In the genomic region with DNA sequence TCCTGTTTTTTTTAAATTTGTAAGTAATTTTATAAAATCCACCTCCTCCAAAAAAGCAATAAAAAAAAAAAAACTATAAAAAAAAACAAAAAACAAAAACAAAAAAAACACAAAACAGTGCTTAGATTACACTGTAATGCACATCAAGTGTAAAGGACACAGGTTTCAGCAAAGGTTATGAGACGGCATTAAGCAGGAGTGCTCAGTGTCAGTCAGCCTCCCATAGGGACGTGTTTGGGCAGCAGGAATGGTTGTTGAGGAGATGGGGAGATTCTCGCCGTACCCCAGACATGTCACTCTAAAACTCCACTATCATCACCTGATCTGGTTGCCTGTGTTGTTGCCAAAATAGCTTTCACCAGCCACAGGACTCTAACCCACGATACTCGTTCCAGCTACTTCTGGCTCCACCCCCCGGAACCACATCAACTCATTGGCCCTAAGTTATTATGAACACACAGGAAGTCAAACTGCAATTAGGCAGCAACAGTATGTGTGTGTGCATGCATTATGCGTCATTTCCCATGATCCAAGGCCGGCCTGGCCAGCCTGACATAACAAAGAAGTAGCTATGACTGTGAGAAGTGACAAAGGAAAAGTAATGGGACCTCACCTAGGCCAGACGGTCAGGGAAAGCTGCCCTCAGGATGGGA, we compare ENCODE assay signal across 1 cellular context.
TF ChIP-seq lines count a peak whose summit lies in the region.

No MANE protein-coding gene starts in this region.

TF ChIP-seq in WTC11, 78 proteins besides CTCF, POLR2A, EP300 and RAD21 (continued from another document):
- TF ChIP-seq, protein P1, sequence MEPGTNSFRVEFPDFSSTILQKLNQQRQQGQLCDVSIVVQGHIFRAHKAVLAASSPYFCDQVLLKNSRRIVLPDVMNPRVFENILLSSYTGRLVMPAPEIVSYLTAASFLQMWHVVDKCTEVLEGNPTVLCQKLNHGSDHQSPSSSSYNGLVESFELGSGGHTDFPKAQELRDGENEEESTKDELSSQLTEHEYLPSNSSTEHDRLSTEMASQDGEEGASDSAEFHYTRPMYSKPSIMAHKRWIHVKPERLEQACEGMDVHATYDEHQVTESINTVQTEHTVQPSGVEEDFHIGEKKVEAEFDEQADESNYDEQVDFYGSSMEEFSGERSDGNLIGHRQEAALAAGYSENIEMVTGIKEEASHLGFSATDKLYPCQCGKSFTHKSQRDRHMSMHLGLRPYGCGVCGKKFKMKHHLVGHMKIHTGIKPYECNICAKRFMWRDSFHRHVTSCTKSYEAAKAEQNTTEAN (CRISPR knock-in tag; IDR thresholded peaks at IDR 0.05) = no peak
- TF ChIP-seq NFYB (CRISPR knock-in tag; conservative IDR thresholded peaks at IDR 0.05; ENCODE audit: low read depth) (no peak), OVOL2 (CRISPR knock-in tag; IDR thresholded peaks at IDR 0.05; ENCODE audit: borderline replicate concordance) (no peak), ZNF317 (CRISPR knock-in tag; IDR thresholded peaks at IDR 0.05; ENCODE audit: borderline replicate concordance, low read depth) (no peak), SMAD3 (CRISPR knock-in tag; IDR thresholded peaks at IDR 0.05; ENCODE audit: borderline replicate concordance) (no peak), ELF4 (CRISPR knock-in tag; IDR thresholded peaks at IDR 0.05; ENCODE audit: low read depth) (no peak), ZNF138 (CRISPR knock-in tag; conservative IDR thresholded peaks at IDR 0.05) (no peak)
TF ChIP-seq in WTC11: peak in this region for 0.
